In genomic region chr9:129939426-129939825, GRCh38 we compare ENCODE assay signal across 15 cellular contexts.
DNase-seq lines count a peak whose midpoint lies in the region; ATAC-seq lines count a peak whose summit lies in the region.
"Had no signal": no experiment of that assay in that cellular context is flagged by ENCODE, and none has a peak within 500 bp of the region (broad histone marks: within the 10 kb centered on the region; RNA-seq: fewer than 3 reads in every experiment).

No MANE protein-coding gene starts in this region.

- H3K27ac Mint-ChIP-seq in stimulated activated naive CD8-positive, alpha-beta T cell treated with anti-CD3 and anti-CD28 coated beads, Interleukin-15, Interleukin-2, amounts not matched to agents 100 ng/mL and 50 ng/mL, for 24 hours = peak overlapping the region; percentile 66
- peak overlapping the region; percentile 36 for H3K27ac Mint-ChIP-seq in activated naive CD8-positive, alpha-beta T cell treated with anti-CD3 and anti-CD28 coated beads, Interleukin-2, amount 10 ng/mL, durations not matched to agents 7 days and 5 days
- H3K27ac Mint-ChIP-seq: endodermal cell had no signal

- peaks cover 70% of the 10 kb centered on the region for H3K4me1 Mint-ChIP-seq in stimulated activated naive CD8-positive, alpha-beta T cell treated with anti-CD3 and anti-CD28 coated beads, Interleukin-15, Interleukin-2, amounts not matched to agents 100 ng/mL and 50 ng/mL, for 24 hours (ENCODE audit: low read depth)
- H3K4me1 Mint-ChIP-seq in activated naive CD8-positive, alpha-beta T cell treated with anti-CD3 and anti-CD28 coated beads, Interleukin-2, amount 10 ng/mL, durations not matched to agents 7 days and 5 days = peaks cover 31% of the 10 kb centered on the region
- H3K4me1 Mint-ChIP-seq: endodermal cell had no signal

- no peak overlapping the region for H3K4me3 ChIP-seq in muscle layer of colon (ENCODE audit: low read depth in 1 of 2, low read length in 2 of 2)
- H3K4me3 ChIP-seq: BLaER1, hepatocyte, prostate gland had no signal

- peaks cover 36% of the 10 kb centered on the region for H3K4me1 ChIP-seq in muscle layer of colon (ENCODE audit: insufficient read depth, low read length)
- H3K4me1 ChIP-seq: prostate gland had no signal

- POLR2A ChIA-PET in activated naive CD8-positive, alpha-beta T cell treated with anti-CD3 and anti-CD28 coated beads, Interleukin-2, amount 10 ng/mL, durations not matched to agents 7 days and 5 days (lab: Charles Lee) = interaction anchor here (0.6 to 1.1 kb wide), 2 partner anchors 16 to 17 kb away, joined by 4 to 6 read pairs; no protein-coding TSS in a partner anchor

- peaks cover 9% of the 10 kb centered on the region for H3K9me3 Mint-ChIP-seq in stimulated activated naive CD8-positive, alpha-beta T cell treated with anti-CD3 and anti-CD28 coated beads, Interleukin-15, Interleukin-2, amounts not matched to agents 100 ng/mL and 50 ng/mL, for 24 hours
- peaks cover 9% of the 10 kb centered on the region for H3K9me3 Mint-ChIP-seq in activated naive CD8-positive, alpha-beta T cell treated with anti-CD3 and anti-CD28 coated beads, Interleukin-2, amount 10 ng/mL, durations not matched to agents 7 days and 5 days

- H3K36me3 Mint-ChIP-seq in stimulated activated naive CD8-positive, alpha-beta T cell treated with anti-CD3 and anti-CD28 coated beads, Interleukin-15, Interleukin-2, amounts not matched to agents 100 ng/mL and 50 ng/mL, for 24 hours (ENCODE audit: low read depth) = peaks cover 72% of the 10 kb centered on the region
- peaks cover 52% of the 10 kb centered on the region for H3K36me3 Mint-ChIP-seq in activated naive CD8-positive, alpha-beta T cell treated with anti-CD3 and anti-CD28 coated beads, Interleukin-2, amount 10 ng/mL, durations not matched to agents 7 days and 5 days

- ATAC-seq in stimulated activated naive CD8-positive, alpha-beta T cell treated with anti-CD3 and anti-CD28 coated beads, Interleukin-15, Interleukin-2, amounts not matched to agents 100 U/mL and 50 U/mL, for 24 hours = no peak
- no peak for ATAC-seq in activated naive CD8-positive, alpha-beta T cell treated with anti-CD3 and anti-CD28 coated beads, Interleukin-2, amount 10 ng/mL, durations not matched to agents 7 days and 5 days (ENCODE audit: low read depth)
- ATAC-seq in HG03045 (IDR thresholded peaks at IDR 0.05; ENCODE audit: unreplicated experiment) = no peak
- no peak for ATAC-seq in HG03025 (IDR thresholded peaks at IDR 0.05; ENCODE audit: low FRiP score, unreplicated experiment)
- ATAC-seq: HepG2 had no signal

- no peaks in the 10 kb centered on the region for H3K9me3 ChIP-seq in muscle layer of colon (ENCODE audit: low read length)
- H3K9me3 ChIP-seq: prostate gland had no signal

- H3K27ac ChIP-seq in muscle layer of colon (ENCODE audit: low read depth, low read length) = peak overlapping the region; percentile 8
- H3K27ac ChIP-seq: BLaER1, hepatocyte had no signal

- H3K9ac ChIP-seq in muscle layer of colon (ENCODE audit: low read length) = no peak overlapping the region
- H3K9ac ChIP-seq: BLaER1 had no signal

- no peaks in the 10 kb centered on the region for H3K36me3 ChIP-seq in muscle layer of colon (ENCODE audit: insufficient read depth, low read length)
- H3K36me3 ChIP-seq: prostate gland had no signal

- H3K27me3 ChIP-seq in muscle layer of colon (ENCODE audit: control insufficient read depth in 1 of 2, insufficient read depth in 2 of 2, low read length in 2 of 2) = no peaks in the 10 kb centered on the region
- H3K27me3 ChIP-seq: BLaER1, hepatocyte had no signal

- H3K4me3 Mint-ChIP-seq in stimulated activated naive CD8-positive, alpha-beta T cell treated with anti-CD3 and anti-CD28 coated beads, Interleukin-15, Interleukin-2, amounts not matched to agents 100 ng/mL and 50 ng/mL, for 24 hours = no peak overlapping the region
- H3K4me3 Mint-ChIP-seq in activated naive CD8-positive, alpha-beta T cell treated with anti-CD3 and anti-CD28 coated beads, Interleukin-2, amount 10 ng/mL, durations not matched to agents 7 days and 5 days = peak overlapping the region; percentile 33
- H3K4me3 Mint-ChIP-seq: endodermal cell had no signal

- no peaks in the 10 kb centered on the region for H3K27me3 Mint-ChIP-seq in stimulated activated naive CD8-positive, alpha-beta T cell treated with anti-CD3 and anti-CD28 coated beads, Interleukin-15, Interleukin-2, amounts not matched to agents 100 ng/mL and 50 ng/mL, for 24 hours
- H3K27me3 Mint-ChIP-seq in activated naive CD8-positive, alpha-beta T cell treated with anti-CD3 and anti-CD28 coated beads, Interleukin-2, amount 10 ng/mL, durations not matched to agents 7 days and 5 days = no peaks in the 10 kb centered on the region

- no peak for DNase-seq in stimulated activated naive CD8-positive, alpha-beta T cell treated with anti-CD3 and anti-CD28 coated beads, Interleukin-15, Interleukin-2, amounts not matched to agents 100 U/mL and 50 U/mL, for 24 hours
- DNase-seq in activated naive CD8-positive, alpha-beta T cell treated with anti-CD3 and anti-CD28 coated beads, Interleukin-2, amount 10 ng/mL, durations not matched to agents 7 days and 5 days = no peak
- no peak for DNase-seq in NCI-H82 treated with DMSO at 0.1 percent for 48 hours (lab: John Stamatoyannopoulos, UW; ENCODE audit: unreplicated experiment)
- DNase-seq in NCI-H1436 (lab: John Stamatoyannopoulos, UW) = no peak
- DNase-seq: endodermal cell, HCEC 1CT, NCI-H1930 had no signal
